Comparison of ENCODE assay signal across 8 cellular contexts in genomic region chr3:187150599-187150998, GRCh38. TPM values are rescaled to one million over a fixed set of nuclear protein-coding genes. Genes with fewer than 3 reads are reported as not detected.
A peak's percentile ranks its signal among the peaks of the same experiment; 100 is the strongest.
DNase-seq lines count a peak whose midpoint lies in the region; TF ChIP-seq lines count a peak whose summit lies in the region.

No MANE protein-coding gene starts in this region.

- no peak overlapping the region for H3K4me3 ChIP-seq in epithelial cell of esophagus (ENCODE audit: low read length)

- DNase-seq in activated gamma-delta T cell treated with Interleukin-2 at 50 U/mL for 16 hours, result peak; percentile 65
- DNase-seq in activated gamma-delta T cell (lab: John Stamatoyannopoulos, UW), result no peak
- peak; percentile 63 to 66 for DNase-seq in activated CD4-positive, alpha-beta T cell treated with anti-CD3 and anti-CD28 coated beads for 4 hours
- DNase-seq in epithelial cell of esophagus (ENCODE audit: low read depth), result peak; percentile 10
- peak; percentile 81 for DNase-seq in stimulated activated CD8-positive, alpha-beta memory T cell treated with anti-CD3 and anti-CD28 coated beads, Interleukin-4, amount 100 ng/mL, for 48 hours
- no peak for DNase-seq in Ammon's horn (ENCODE audit: low spot score)
- DNase-seq in cerebellum (ENCODE audit: low spot score), result no peak
- no peak for DNase-seq in NCI-H128 (lab: John Stamatoyannopoulos, UW; ENCODE audit: unreplicated experiment)

- TF ChIP-seq CTCF in epithelial cell of esophagus (IDR thresholded peaks at IDR 0.05; ENCODE audit: insufficient read depth, low read depth, low read length, missing control alignments), result no peak

RNA-seq across cellular contexts. Expression of gene RPL39L, which starts 11.3 kb away (rescaled TPM):
- 11.8 TPM for total RNA-seq in cerebellum

RNA-seq across cellular contexts. Expression of gene RTP1, which starts 46.7 kb away (rescaled TPM):
- total RNA-seq in cerebellum, result 0.27 TPM

Comparison
In these comparisons a context has a peak if more than half of its experiments do, and no peak if none do; other contexts are left out.
1. DNase-seq: peak in activated gamma-delta T cell treated with Interleukin-2 at 50 U/mL for 16 hours (single experiment), activated CD4-positive, alpha-beta T cell treated with anti-CD3 and anti-CD28 coated beads for 4 hours (2 of 2), epithelial cell of esophagus (single experiment) and stimulated activated CD8-positive, alpha-beta memory T cell treated with anti-CD3 and anti-CD28 coated beads, Interleukin-4, amount 100 ng/mL, for 48 hours (single experiment); none in activated gamma-delta T cell (single experiment), Ammon's horn (single experiment), cerebellum (single experiment) and NCI-H128 (single experiment).